Comparison of ENCODE assay signal across 8 cellular contexts in genomic region chr12:101939856-101940265, GRCh38.
A peak's percentile ranks its signal among the peaks of the same experiment; 100 is the strongest.
DNase-seq lines count a peak whose midpoint lies in the region; ATAC-seq and TF ChIP-seq lines count a peak whose summit lies in the region.

No MANE protein-coding gene starts in this region.

- peaks cover 0 to 13% of the 10 kb centered on the region in 2 experiments for H3K27me3 ChIP-seq in mesenchymal stem cell (ENCODE audit: control insufficient read depth in 1 of 2, insufficient read depth in 1 of 2, low read length in 2 of 2)

- H2AK5ac ChIP-seq in mesenchymal stem cell (ENCODE audit: low read length, severe bottlenecking) = no peak overlapping the region

- no peak overlapping the region for H3K4me2 ChIP-seq in mesenchymal stem cell (ENCODE audit: low read length, poor library complexity, severe bottlenecking)

- peak; percentile 80 for TF ChIP-seq CTCF in HFF-Myc (IDR thresholded peaks at IDR 0.05; ENCODE audit: low read depth, low read length, missing control alignments)

- H3K9me3 ChIP-seq in mesenchymal stem cell (ENCODE audit: control insufficient read depth, low read length) = no peaks in the 10 kb centered on the region

- CTCF ChIA-PET in activated CD4-positive, alpha-beta T cell treated with anti-CD3 and anti-CD28 coated beads for 36 hours (lab: Charles Lee) = interaction anchor here (0.6 to 2.4 kb wide), 5 partner anchors 159 to 782 kb away, joined by 3 to 7 read pairs (median 5); no protein-coding TSS in a partner anchor

- no peak overlapping the region for H3K4ac ChIP-seq in mesenchymal stem cell (ENCODE audit: low read depth in 1 of 2, low read length in 2 of 2)

- POLR2A ChIA-PET in activated CD4-positive, alpha-beta T cell treated with anti-CD3 and anti-CD28 coated beads for 36 hours (lab: Charles Lee) = no interaction called here

- H4K91ac ChIP-seq in mesenchymal stem cell (ENCODE audit: low read length) = no peak overlapping the region

- peak; percentile 40 for ATAC-seq in activated CD4-positive, alpha-beta T cell treated with anti-CD3 and anti-CD28 coated beads for 36 hours

- no peaks in the 10 kb centered on the region for H3K79me1 ChIP-seq in mesenchymal stem cell (replicated peaks; ENCODE audit: low read length, poor library complexity, severe bottlenecking)

- H3K27ac Mint-ChIP-seq in activated CD4-positive, alpha-beta T cell treated with anti-CD3 and anti-CD28 coated beads for 36 hours = no peak overlapping the region

- 0% methylated on average over 2 of the region's 3 CpGs for WGBS in mesenchymal stem cell

- H2AFZ ChIP-seq in mesenchymal stem cell (ENCODE audit: low read depth, low read length) = no peak overlapping the region

- DNase-seq in D341Med (ENCODE audit: low spot score) (peak; percentile 71), HFF-Myc (ENCODE audit: extremely low read depth, low read depth) (peak; percentile 68), NCI-H345 treated with DMSO at 0.1 percent for 48 hours (lab: John Stamatoyannopoulos, UW; ENCODE audit: unreplicated experiment) (peak; percentile 49), mesenchymal stem cell (peak; percentile 78), posterior vena cava (ENCODE audit: low spot score) (no peak)
- peak; percentile 69 for DNase-seq in activated CD4-positive, alpha-beta T cell treated with anti-CD3 and anti-CD28 coated beads for 36 hours
- DNase-seq in effector CD8-positive, alpha-beta T cell (lab: John Stamatoyannopoulos, UW) = peak; percentile 15
- peak; percentile 4 to 16 for DNase-seq in stimulated activated CD8-positive, alpha-beta memory T cell treated with anti-CD3 and anti-CD28 coated beads, Interleukin-4, amount 100 ng/mL, for 4 hours (ENCODE audit: low read depth in 2 of 2, low spot score in 1 of 2)

- peaks cover 13% of the 10 kb centered on the region for H3K27me3 Mint-ChIP-seq in activated CD4-positive, alpha-beta T cell treated with anti-CD3 and anti-CD28 coated beads for 36 hours

- H3K4me3 Mint-ChIP-seq in activated CD4-positive, alpha-beta T cell treated with anti-CD3 and anti-CD28 coated beads for 36 hours = no peak overlapping the region

- H3K9ac ChIP-seq in mesenchymal stem cell (ENCODE audit: low read length) = peak overlapping the region; percentile 73

- H3K9me3 Mint-ChIP-seq in activated CD4-positive, alpha-beta T cell treated with anti-CD3 and anti-CD28 coated beads for 36 hours (ENCODE audit: low read depth) = no peaks in the 10 kb centered on the region

- H3K4me3 ChIP-seq in HFF-Myc (replicated peaks; ENCODE audit: low read depth, low read length) (no peak overlapping the region), mesenchymal stem cell (ENCODE audit: insufficient read depth in 1 of 2, low read depth in 1 of 2, low read length in 2 of 2) (no peak overlapping the region)

- no peak overlapping the region for H3K14ac ChIP-seq in mesenchymal stem cell (ENCODE audit: low read length in 2 of 2)

- H3K18ac ChIP-seq in mesenchymal stem cell (ENCODE audit: low read depth in 1 of 2, low read length in 2 of 2) = no peak overlapping the region

- peaks cover 5% of the 10 kb centered on the region for H3K4me1 ChIP-seq in mesenchymal stem cell (ENCODE audit: control insufficient read depth, insufficient read depth, low read depth, low read length)

- intact Hi-C loops in activated CD4-positive, alpha-beta T cell treated with anti-CD3 and anti-CD28 coated beads for 36 hours (cut with DNase I, micrococcal nuclease) = loop anchor here (1.0 to 5.0 kb wide), 9 partner anchors 121 to 1609 kb away; partner anchors contain the start of gene WASHC3 (in 1 of the 2)
- intact Hi-C loops in posterior vena cava (cut with DNase I) = loop anchor here in 1 of 2 donors (10.0 kb wide), 1 partner anchor 545 kb away; the partner anchor contains the start of gene IGF1

- no peaks in the 10 kb centered on the region for H3K36me3 ChIP-seq in mesenchymal stem cell (ENCODE audit: control insufficient read depth in 1 of 2, insufficient read depth in 2 of 2, low read depth in 1 of 2, low read length in 2 of 2)

- no peak overlapping the region for H3K23ac ChIP-seq in mesenchymal stem cell (ENCODE audit: low read length in 2 of 2)

- no peak overlapping the region for H2BK12ac ChIP-seq in mesenchymal stem cell (ENCODE audit: low read length in 2 of 2)

- H3K4me1 Mint-ChIP-seq in activated CD4-positive, alpha-beta T cell treated with anti-CD3 and anti-CD28 coated beads for 36 hours = peaks cover 12% of the 10 kb centered on the region

- no peak overlapping the region for H3K27ac ChIP-seq in mesenchymal stem cell (ENCODE audit: low read length, poor library complexity, severe bottlenecking)

- H2BK120ac ChIP-seq in mesenchymal stem cell (ENCODE audit: low read depth, low read length) = no peak overlapping the region

- H2BK5ac ChIP-seq in mesenchymal stem cell (ENCODE audit: low read depth, low read length, poor library complexity, severe bottlenecking) = no peak overlapping the region

- H4K8ac ChIP-seq in mesenchymal stem cell (ENCODE audit: low read length) = no peak overlapping the region

- no peak overlapping the region for H2BK15ac ChIP-seq in mesenchymal stem cell (ENCODE audit: low read depth, poor library complexity, severe bottlenecking)

- no peaks in the 10 kb centered on the region for H3K36me3 Mint-ChIP-seq in activated CD4-positive, alpha-beta T cell treated with anti-CD3 and anti-CD28 coated beads for 36 hours (ENCODE audit: low read depth)
